Comparison of ENCODE assay signal across 8 cellular contexts in the genomic region with DNA sequence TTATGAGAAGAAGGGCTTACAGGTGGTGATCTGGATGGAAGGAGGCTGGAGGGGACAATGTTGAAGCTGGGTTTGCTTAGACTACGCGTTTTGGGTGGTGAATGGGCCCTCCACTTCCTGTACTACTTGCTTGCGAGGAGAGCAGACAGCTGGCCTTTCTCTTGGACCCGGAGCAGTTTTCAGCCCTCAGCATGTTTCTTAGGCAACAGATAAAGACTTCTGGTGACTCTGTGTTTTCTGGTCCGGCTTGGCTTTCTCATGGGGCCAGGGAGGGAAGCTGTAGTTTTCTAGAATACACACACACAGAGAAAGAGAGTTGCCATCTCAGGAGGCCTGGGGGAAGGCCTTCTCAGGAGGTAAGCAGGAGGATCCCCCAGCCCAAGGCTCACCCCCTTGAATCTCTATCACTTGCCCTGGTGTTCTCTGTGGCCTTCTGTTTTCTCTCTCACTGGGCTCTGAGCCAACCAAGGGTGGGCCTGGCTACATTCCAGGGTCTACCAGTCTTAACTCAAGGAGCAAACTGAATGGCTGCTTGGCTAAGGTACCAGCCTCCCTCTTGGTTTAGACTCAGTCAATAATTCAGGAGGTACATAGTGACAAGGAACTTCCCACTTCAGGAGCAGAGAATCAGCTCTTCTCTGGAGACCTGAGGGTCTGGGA. TPM values are rescaled to one million over a fixed set of nuclear protein-coding genes. Genes with fewer than 3 reads are reported as not detected.
DNase-seq lines count a peak whose midpoint lies in the region; ATAC-seq and TF ChIP-seq lines count a peak whose summit lies in the region.

No MANE protein-coding gene starts in this region.

- H3K27ac ChIP-seq in CD8-positive, alpha-beta memory T cell (ENCODE audit: low read depth, low read length), result peak overlapping the region; percentile 52

- peak overlapping the region in 6 of 7 donors; percentile 31 to 77 (median 52) for H3K4me3 Mint-ChIP-seq in CD8-positive, alpha-beta memory T cell
- peak overlapping the region; percentile 68 for H3K4me3 Mint-ChIP-seq in neural crest cell

- H3K9me3 ChIP-seq in CD8-positive, alpha-beta memory T cell (ENCODE audit: low read length), result no peaks in the 10 kb centered on the region

- H3K27ac Mint-ChIP-seq in CD8-positive, alpha-beta memory T cell, result peak overlapping the region in 6 of 8 donors; percentile 48 to 89 (median 65)
- no peak overlapping the region for H3K27ac Mint-ChIP-seq in neural crest cell (ENCODE audit: unreplicated experiment)

- H3K27me3 Mint-ChIP-seq in CD8-positive, alpha-beta memory T cell, result no peaks in the 10 kb centered on the region
- no peaks in the 10 kb centered on the region for H3K27me3 Mint-ChIP-seq in neural crest cell (ENCODE audit: low read depth)

- peak overlapping the region; percentile 24 for H3K4me3 ChIP-seq in CD8-positive, alpha-beta memory T cell (ENCODE audit: low read length)
- H3K4me3 ChIP-seq in choroid plexus epithelial cell (ENCODE audit: low read depth, low read length), result peak overlapping the region; percentile 9

- TF ChIP-seq CTCF in choroid plexus epithelial cell (conservative IDR thresholded peaks at IDR 0.05; ENCODE audit: low read depth, low read length), result no peak
- no peak for TF ChIP-seq CTCF in neural crest cell (conservative IDR thresholded peaks at IDR 0.05)

- no peaks in the 10 kb centered on the region for H3K27me3 ChIP-seq in CD8-positive, alpha-beta memory T cell (ENCODE audit: insufficient read depth, low read length, poor library complexity, severe bottlenecking)

- H3K9me3 Mint-ChIP-seq in CD8-positive, alpha-beta memory T cell, result no peaks in the 10 kb centered on the region
- H3K9me3 Mint-ChIP-seq in neural crest cell, result peaks cover 2% of the 10 kb centered on the region

- peaks cover 0 to 21% (median under 1%) of the 10 kb centered on the region in 3 donors for H3K36me3 Mint-ChIP-seq in CD8-positive, alpha-beta memory T cell
- peaks cover 4% of the 10 kb centered on the region for H3K36me3 Mint-ChIP-seq in neural crest cell (ENCODE audit: low read depth)

- DNase-seq in CD8-positive, alpha-beta memory T cell, result peak in 1 of 5 donors; percentile 25
- DNase-seq in NCI-H82 (lab: John Stamatoyannopoulos, UW), result peak; percentile 48
- peak; percentile 89 for DNase-seq in choroid plexus epithelial cell (ENCODE audit: low read depth)
- DNase-seq in neural crest cell (ENCODE audit: low read depth, low spot score), result no peak
- no peak for DNase-seq in stimulated activated CD4-positive, alpha-beta T cell treated with anti-CD3 and anti-CD28 coated beads, Interleukin-15, amount 100 ng/mL, for 24 hours
- DNase-seq in HCEC 1CT, result no peak

- H3K4me1 Mint-ChIP-seq in CD8-positive, alpha-beta memory T cell, result peaks cover 31 to 38% (median 37%) of the 10 kb centered on the region in 3 donors
- H3K4me1 Mint-ChIP-seq in neural crest cell, result peaks cover 24% of the 10 kb centered on the region

- peaks cover 25% of the 10 kb centered on the region for H3K4me1 ChIP-seq in CD8-positive, alpha-beta memory T cell (ENCODE audit: insufficient read depth, low read length)

- CTCF ChIA-PET in CD8-positive, alpha-beta memory T cell (lab: Charles Lee), result interaction anchor here (1.1 to 1.9 kb wide), 6 partner anchors 15 to 239 kb away, joined by 3 read pairs; partner anchors contain the start of gene RBM4B

- POLR2A ChIA-PET in CD8-positive, alpha-beta memory T cell (lab: Charles Lee), result interaction anchor here (0.5 to 1.6 kb wide), 5 partner anchors 21 to 278 kb away, joined by 3 to 5 read pairs (median 4); partner anchors contain the start of gene RBM14

- H3K36me3 ChIP-seq in CD8-positive, alpha-beta memory T cell (ENCODE audit: insufficient read depth, low read length), result no peaks in the 10 kb centered on the region

- no peak for ATAC-seq in HG03439 (IDR thresholded peaks at IDR 0.05; ENCODE audit: unreplicated experiment)
- no peak for ATAC-seq in HG02588 (IDR thresholded peaks at IDR 0.05; ENCODE audit: unreplicated experiment)

RNA-seq across cellular contexts. Expression of gene CCS, which starts 2.4 kb away (rescaled TPM):
- total RNA-seq in CD8-positive, alpha-beta memory T cell, result 10 to 100 TPM; 24.1 to 25.7 TPM
- 41.1 TPM for polyA plus RNA-seq in CD8-positive, alpha-beta memory T cell
- total RNA-seq in neural crest cell, result 47.2 and 49.8 TPM in 2 replicates

RNA-seq across cellular contexts. Expression of gene CCDC87, which starts 2.5 kb away (rescaled TPM):
- under 1 TPM; 0.20 to 0.27 TPM for total RNA-seq in CD8-positive, alpha-beta memory T cell
- not detected for polyA plus RNA-seq in CD8-positive, alpha-beta memory T cell
- total RNA-seq in neural crest cell, result 0.93 and 1.1 TPM in 2 replicates

RNA-seq across cellular contexts. Expression of gene RBM14, which starts 21.1 kb away (rescaled TPM):
- total RNA-seq in CD8-positive, alpha-beta memory T cell, result 100 to 1,000 TPM; 152 to 165 TPM
- 87.9 TPM for polyA plus RNA-seq in CD8-positive, alpha-beta memory T cell
- 157 and 160 TPM in 2 replicates for total RNA-seq in neural crest cell

RNA-seq across cellular contexts. Expression of gene CTSF, which starts 27.0 kb away (rescaled TPM):
- total RNA-seq in CD8-positive, alpha-beta memory T cell, result 1 to 10 TPM; 5.6 to 6.0 TPM
- 20.6 TPM for polyA plus RNA-seq in CD8-positive, alpha-beta memory T cell
- not detected in 2 replicates for total RNA-seq in neural crest cell

RNA-seq across cellular contexts. Expression of gene RBM4, which starts 43.1 kb away (rescaled TPM):
- 100 to 1,000 TPM; 115 to 124 TPM for total RNA-seq in CD8-positive, alpha-beta memory T cell
- polyA plus RNA-seq in CD8-positive, alpha-beta memory T cell, result 224 TPM
- 268 and 269 TPM in 2 replicates for total RNA-seq in neural crest cell

Comparison
In these comparisons a context has a peak if more than half of its experiments do, and no peak if none do; other contexts are left out.
1. DNase-seq: peak in NCI-H82 (single experiment) and choroid plexus epithelial cell (single experiment); none in neural crest cell (single experiment), stimulated activated CD4-positive, alpha-beta T cell treated with anti-CD3 and anti-CD28 coated beads, Interleukin-15, amount 100 ng/mL, for 24 hours (single experiment) and HCEC 1CT (single experiment).